22 cellular contexts compared by ENCODE assay signal in the genomic region with DNA sequence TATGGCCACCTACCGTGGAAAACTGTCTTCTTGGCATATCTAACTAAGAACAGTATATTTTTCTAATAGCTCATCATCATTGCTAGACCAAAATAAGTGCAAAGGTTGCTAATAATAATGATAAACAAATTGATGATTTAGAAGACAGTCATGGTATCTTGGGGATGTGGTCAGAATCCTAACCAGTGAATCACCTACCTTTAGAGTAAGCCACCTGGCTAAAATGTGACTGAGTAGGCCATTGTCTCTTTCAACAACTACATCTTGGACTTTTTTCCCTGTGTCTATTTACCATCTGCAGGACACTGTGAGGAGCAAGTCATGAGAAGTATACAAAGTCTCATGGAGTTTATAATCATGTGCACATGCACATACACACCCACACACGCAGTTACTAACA.
"Had no signal": no experiment of that assay in that cellular context is flagged by ENCODE, and none has a peak within 500 bp of the region (broad histone marks: within the 10 kb centered on the region; RNA-seq: fewer than 3 reads in every experiment).

No MANE protein-coding gene starts in this region.

- H3K4me1 Mint-ChIP-seq: activated CD4-positive, alpha-beta memory T cell treated with anti-CD3 and anti-CD28 coated beads, Interleukin-2, amount 10 ng/mL, durations not matched to agents 7 days and 5 days; activated naive CD8-positive, alpha-beta T cell treated with anti-CD3 and anti-CD28 coated beads, Interleukin-2, amount 10 ng/mL, durations not matched to agents 7 days and 5 days had no signal

- H3K9me3 ChIP-seq: adrenal gland, SK-N-SH had no signal

- H3K27ac Mint-ChIP-seq: activated CD4-positive, alpha-beta memory T cell treated with anti-CD3 and anti-CD28 coated beads, Interleukin-2, amount 10 ng/mL, durations not matched to agents 7 days and 5 days; activated naive CD8-positive, alpha-beta T cell treated with anti-CD3 and anti-CD28 coated beads, Interleukin-2, amount 10 ng/mL, durations not matched to agents 7 days and 5 days; activated T-helper 2 cell treated with anti-CD3 and anti-CD28 coated beads, Interferon-gamma antibody, Interleukin-2, Interleukin-4, amounts not matched to agents 10 μg/mL and 5 μg/mL and 100 μg/mL, durations not matched to agents 14 hours and 24 hours and 36 hours had no signal

- H3K36me3 ChIP-seq: adrenal gland had no signal

- H3K4me3 ChIP-seq: adrenal gland had no signal

- DNase-seq: activated CD4-positive, alpha-beta memory T cell treated with anti-CD3 and anti-CD28 coated beads, Interleukin-2, amount 10 ng/mL, durations not matched to agents 7 days and 5 days; activated CD4-positive, alpha-beta T cell treated with anti-CD3 and anti-CD28 coated beads, Interleukin-2, amount 50 U/mL, for 1 hour; activated CD4-positive, CD25-positive, alpha-beta regulatory T cell; activated gamma-delta T cell treated with Interleukin-2 at 50 U/mL for 16 hours; activated naive CD4-positive, alpha-beta T cell treated with anti-CD3 and anti-CD28 coated beads, Interleukin-2, amount 50 U/mL, for 16 hours; activated naive CD8-positive, alpha-beta T cell treated with anti-CD3 and anti-CD28 coated beads, Interleukin-2, amount 10 ng/mL, durations not matched to agents 7 days and 5 days; activated T-cell treated with anti-CD3 and anti-CD28 coated beads for 4 hours; activated T-cell treated with anti-CD3 and anti-CD28 coated beads, Interleukin-2, amount 50 U/mL, for 48 hours; adrenal gland; anterior cingulate cortex; caudate nucleus; Karpas-422; NCI-H1105 treated with DMSO at 0.1 percent for 48 hours; NCI-H1436 treated with DMSO at 0.1 percent for 48 hours; NCI-H187; NCI-H2081; NCI-H446; NCI-H524; SK-N-SH; T-helper 1 cell had no signal

- H3K27me3 Mint-ChIP-seq: activated CD4-positive, alpha-beta memory T cell treated with anti-CD3 and anti-CD28 coated beads, Interleukin-2, amount 10 ng/mL, durations not matched to agents 7 days and 5 days; activated naive CD8-positive, alpha-beta T cell treated with anti-CD3 and anti-CD28 coated beads, Interleukin-2, amount 10 ng/mL, durations not matched to agents 7 days and 5 days had no signal

- H3K4me1 ChIP-seq: adrenal gland had no signal

- H3K4me3 Mint-ChIP-seq: activated CD4-positive, alpha-beta memory T cell treated with anti-CD3 and anti-CD28 coated beads, Interleukin-2, amount 10 ng/mL, durations not matched to agents 7 days and 5 days; activated naive CD8-positive, alpha-beta T cell treated with anti-CD3 and anti-CD28 coated beads, Interleukin-2, amount 10 ng/mL, durations not matched to agents 7 days and 5 days had no signal

- H3K27ac ChIP-seq: adrenal gland, VCaP had no signal

- H3K27me3 ChIP-seq: adrenal gland had no signal

- H3K36me3 Mint-ChIP-seq: activated naive CD8-positive, alpha-beta T cell treated with anti-CD3 and anti-CD28 coated beads, Interleukin-2, amount 10 ng/mL, durations not matched to agents 7 days and 5 days had no signal
